Comparison of ENCODE assay signal across 9 cellular contexts in the genomic region with DNA sequence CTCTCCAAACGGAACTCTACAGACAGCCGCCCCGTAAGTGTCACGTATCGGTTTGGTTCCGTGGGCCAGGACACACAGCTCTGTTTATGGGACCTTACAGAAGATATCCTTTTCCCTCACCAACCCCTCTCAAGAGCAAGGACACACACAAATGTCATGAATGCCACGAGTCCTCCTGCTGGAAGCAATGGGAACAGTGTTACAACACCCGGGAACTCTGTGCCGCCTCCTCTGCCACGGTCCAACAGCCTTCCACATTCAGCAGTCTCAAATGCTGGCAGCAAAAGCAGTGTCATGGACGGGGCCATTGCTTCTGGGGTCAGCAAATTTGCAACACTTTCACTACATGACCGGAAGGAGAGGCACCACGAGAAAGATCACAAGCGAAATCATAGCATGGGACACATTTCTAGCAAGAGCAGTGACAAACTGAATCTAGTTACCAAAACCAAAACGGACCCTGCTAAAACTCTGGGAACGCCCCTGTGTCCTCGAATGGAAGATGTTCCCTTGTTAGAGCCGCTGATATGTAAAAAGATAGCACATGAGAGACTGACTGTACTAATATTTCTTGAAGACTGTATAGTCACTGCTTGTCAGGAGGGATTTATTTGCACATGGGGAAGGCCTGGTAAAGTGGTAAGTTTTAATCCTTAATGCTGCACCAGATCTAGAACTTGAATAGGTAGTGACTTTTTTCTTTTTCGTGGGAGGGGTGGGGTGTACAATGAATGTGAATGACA.
DNase-seq lines count a peak whose midpoint lies in the region; ATAC-seq, FAIRE-seq and TF ChIP-seq lines count a peak whose summit lies in the region.
"Had no signal": no experiment of that assay in that cellular context is flagged by ENCODE, and none has a peak within 500 bp of the region (broad histone marks: within the 10 kb centered on the region; RNA-seq: fewer than 3 reads in every experiment).

No MANE protein-coding gene starts in this region.

- H3K9me3 ChIP-seq in BE2C (no peaks in the 10 kb centered on the region), PC-9 (ENCODE audit: insufficient read depth, low read depth) (no peaks in the 10 kb centered on the region)

- H3F3A ChIP-seq in PC-9 (ENCODE audit: insufficient read depth, low read depth): peaks cover 3% of the 10 kb centered on the region; the same call in 1 of the 2 replicates

- H3K36me3 ChIP-seq in BE2C: peaks cover 39% of the 10 kb centered on the region
- peaks cover 18% of the 10 kb centered on the region for H3K36me3 ChIP-seq in PC-9 (ENCODE audit: low read depth)

- peak; percentile 69 for DNase-seq in BE2C
- DNase-seq in PC-9: no peak
- peak; percentile 30 for DNase-seq in fibroblast of peridontal ligament (ENCODE audit: extremely low read depth)
- peak; percentile 49 for DNase-seq in nephron progenitor cell
- DNase-seq in activated T-helper 1 cell treated with anti-CD3 and anti-CD28 coated beads, Interleukin-12 subunit alpha, Interleukin-12 subunit beta, Interleukin-2, Interleukin-4 antibody, amounts not matched to agents 30 ng/mL and 10 ng/mL and 1 ng/mL, durations not matched to agents 14 hours and 24 hours and 36 hours (ENCODE audit: low spot score): no peak
- no peak for DNase-seq in GM12892 (ENCODE audit: insufficient read length)
- DNase-seq: NCI-H226 had no signal

- no peak overlapping the region for H3K4me3 Mint-ChIP-seq in nephron progenitor cell
- H3K4me3 Mint-ChIP-seq in activated T-helper 1 cell treated with anti-CD3 and anti-CD28 coated beads, Interleukin-12 subunit alpha, Interleukin-12 subunit beta, Interleukin-2, Interleukin-4 antibody, amounts not matched to agents 30 ng/mL and 10 ng/mL and 1 ng/mL, durations not matched to agents 14 hours and 24 hours and 36 hours: no peak overlapping the region

- no peak overlapping the region for H2AFZ ChIP-seq in PC-9

- peak; percentile 74 for TF ChIP-seq CTCF in BE2C (IDR thresholded peaks at IDR 0.05; ENCODE audit: low read depth, low read length)
- TF ChIP-seq CTCF in PC-9 (conservative IDR thresholded peaks at IDR 0.05): peak; percentile 57
- TF ChIP-seq CTCF in nephron progenitor cell (IDR thresholded peaks at IDR 0.05): peak; percentile 32

- H3K79me2 ChIP-seq in PC-9 (ENCODE audit: low read depth): peaks cover 4% of the 10 kb centered on the region; the same call in 1 of the 2 replicates

- no peak overlapping the region for H3K4me3 ChIP-seq in BE2C (ENCODE audit: low read depth, low read length)
- no peak overlapping the region for H3K4me3 ChIP-seq in PC-9

- H3K27me3 ChIP-seq in BE2C (no peaks in the 10 kb centered on the region), PC-9 (ENCODE audit: insufficient read depth, low read depth) (no peaks in the 10 kb centered on the region)

- FAIRE-seq in GM12892 (lab: Jason Lieb, UNC): no peak

- H3K4me1 ChIP-seq in BE2C (peaks cover 12% of the 10 kb centered on the region), PC-9 (replicated peaks; ENCODE audit: insufficient read depth) (no peaks in the 10 kb centered on the region)

- H3K27ac ChIP-seq in PC-9: no peak overlapping the region

- H3K27ac Mint-ChIP-seq in nephron progenitor cell: peak overlapping the region; percentile 7
- H3K27ac Mint-ChIP-seq in activated T-helper 1 cell treated with anti-CD3 and anti-CD28 coated beads, Interleukin-12 subunit alpha, Interleukin-12 subunit beta, Interleukin-2, Interleukin-4 antibody, amounts not matched to agents 30 ng/mL and 10 ng/mL and 1 ng/mL, durations not matched to agents 14 hours and 24 hours and 36 hours: no peak overlapping the region

- POLR2A ChIA-PET in PC-9 (lab: Charles Lee; ENCODE audit: unreplicated experiment): no interaction called here

- ATAC-seq in GM19328 (IDR thresholded peaks at IDR 0.05; ENCODE audit: unreplicated experiment) (no peak), HG03175 (IDR thresholded peaks at IDR 0.05; ENCODE audit: unreplicated experiment) (no peak)

- H3K9me2 ChIP-seq in PC-9 (ENCODE audit: insufficient read depth): no peaks in the 10 kb centered on the region

- H3K4me1 Mint-ChIP-seq in nephron progenitor cell: peaks cover 68% of the 10 kb centered on the region
- no peaks in the 10 kb centered on the region for H3K4me1 Mint-ChIP-seq in activated T-helper 1 cell treated with anti-CD3 and anti-CD28 coated beads, Interleukin-12 subunit alpha, Interleukin-12 subunit beta, Interleukin-2, Interleukin-4 antibody, amounts not matched to agents 30 ng/mL and 10 ng/mL and 1 ng/mL, durations not matched to agents 14 hours and 24 hours and 36 hours (ENCODE audit: low read depth)

- BruUV-seq in PC-9 (replicated peaks; lab: Mats Ljungman, UMichigan): TSS peak; percentile 1

- H3K36me3 Mint-ChIP-seq in nephron progenitor cell (ENCODE audit: low read depth): peaks cover 48% of the 10 kb centered on the region
- H3K36me3 Mint-ChIP-seq in activated T-helper 1 cell treated with anti-CD3 and anti-CD28 coated beads, Interleukin-12 subunit alpha, Interleukin-12 subunit beta, Interleukin-2, Interleukin-4 antibody, amounts not matched to agents 30 ng/mL and 10 ng/mL and 1 ng/mL, durations not matched to agents 14 hours and 24 hours and 36 hours (ENCODE audit: low read depth): peaks cover 23% of the 10 kb centered on the region

- no peaks in the 10 kb centered on the region for H3K27me3 Mint-ChIP-seq in nephron progenitor cell (ENCODE audit: low read depth, poor library complexity)
- H3K27me3 Mint-ChIP-seq in activated T-helper 1 cell treated with anti-CD3 and anti-CD28 coated beads, Interleukin-12 subunit alpha, Interleukin-12 subunit beta, Interleukin-2, Interleukin-4 antibody, amounts not matched to agents 30 ng/mL and 10 ng/mL and 1 ng/mL, durations not matched to agents 14 hours and 24 hours and 36 hours (ENCODE audit: insufficient read depth): no peaks in the 10 kb centered on the region

- intact Hi-C loops in PC-9 (cut with micrococcal nuclease; ENCODE audit: unreplicated experiment): no loop called here
- intact Hi-C loops in activated T-helper 1 cell treated with anti-CD3 and anti-CD28 coated beads, Interleukin-12 subunit alpha, Interleukin-12 subunit beta, Interleukin-2, Interleukin-4 antibody, amounts not matched to agents 30 ng/mL and 10 ng/mL and 1 ng/mL, durations not matched to agents 14 hours and 24 hours and 36 hours (cut with micrococcal nuclease): no loop called here

- peaks cover 7% of the 10 kb centered on the region; the same call in 1 of the 2 replicates for H4K20me1 ChIP-seq in PC-9 (ENCODE audit: insufficient read depth)

- no peak overlapping the region for H3K4me2 ChIP-seq in PC-9

- CTCF ChIA-PET in PC-9 (lab: Charles Lee): no interaction called here

- TF ChIP-seq POLR2A in GM12892 (IDR thresholded peaks at IDR 0.05; ENCODE audit: low read depth, low read length): no peak

- no peaks in the 10 kb centered on the region for H3K9me3 Mint-ChIP-seq in nephron progenitor cell
- H3K9me3 Mint-ChIP-seq in activated T-helper 1 cell treated with anti-CD3 and anti-CD28 coated beads, Interleukin-12 subunit alpha, Interleukin-12 subunit beta, Interleukin-2, Interleukin-4 antibody, amounts not matched to agents 30 ng/mL and 10 ng/mL and 1 ng/mL, durations not matched to agents 14 hours and 24 hours and 36 hours: no peaks in the 10 kb centered on the region

Comparison
In these comparisons a context has a peak if more than half of its experiments do, and no peak if none do; other contexts are left out.
1. DNase-seq: peak in BE2C (single experiment), fibroblast of peridontal ligament (single experiment) and nephron progenitor cell (single experiment); none in PC-9 (0 of 2), activated T-helper 1 cell treated with anti-CD3 and anti-CD28 coated beads, Interleukin-12 subunit alpha, Interleukin-12 subunit beta, Interleukin-2, Interleukin-4 antibody, amounts not matched to agents 30 ng/mL and 10 ng/mL and 1 ng/mL, durations not matched to agents 14 hours and 24 hours and 36 hours (single experiment) and GM12892 (single experiment).
2. Peak in every context shown above with its lines, with median percentiles within 50 percentile points of each other: CTCF ChIP-seq.